Comparison of ENCODE assay signal across 14 cellular contexts in genomic region chr16:35208001-35208935, GRCh38.
DNase-seq lines count a peak whose midpoint lies in the region; ATAC-seq and TF ChIP-seq lines count a peak whose summit lies in the region.
"Had no signal": no experiment of that assay in that cellular context is flagged by ENCODE, and none has a peak within 500 bp of the region (broad histone marks: within the 10 kb centered on the region; RNA-seq: fewer than 3 reads in every experiment).

No MANE protein-coding gene starts in this region.

- peaks cover 0 to 1% (median 0%) of the 10 kb centered on the region in 3 donors for H3K27me3 Mint-ChIP-seq in CD14-positive monocyte (ENCODE audit: low read depth in 3 of 3)
- H3K27me3 Mint-ChIP-seq: CD4-positive, alpha-beta T cell had no signal

- peaks cover 13 to 38% (median 27%) of the 10 kb centered on the region in 7 donors for H3K9me3 Mint-ChIP-seq in CD14-positive monocyte

- ATAC-seq in left ventricle myocardium superior: no peak
- ATAC-seq in omental fat pad (ENCODE audit: low FRiP score): peak; percentile 48
- ATAC-seq in HG03139 (IDR thresholded peaks at IDR 0.05; ENCODE audit: unreplicated experiment): no peak
- ATAC-seq: HepG2 had no signal

- intact Hi-C loops in left ventricle myocardium inferior (cut with micrococcal nuclease): no loop called here
- intact Hi-C loops in left ventricle myocardium superior (cut with micrococcal nuclease): no loop called here
- intact Hi-C loops in CD14-positive monocyte (cut with micrococcal nuclease): no loop called here

- H3K27me3 ChIP-seq in left ventricle myocardium inferior (ENCODE audit: low read depth): peaks cover 29% of the 10 kb centered on the region
- H3K27me3 ChIP-seq: Peyer's patch had no signal

- no peaks in the 10 kb centered on the region for H3K36me3 ChIP-seq in left ventricle myocardium inferior
- H3K36me3 ChIP-seq: Peyer's patch had no signal

- H3K4me3 Mint-ChIP-seq in CD14-positive monocyte: no peak overlapping the region
- H3K4me3 Mint-ChIP-seq: CD4-positive, alpha-beta T cell had no signal

- H3K4me3 ChIP-seq in left ventricle myocardium inferior: peak overlapping the region; percentile 12
- H3K4me3 ChIP-seq: Peyer's patch had no signal

- no peaks in the 10 kb centered on the region for H3K36me3 Mint-ChIP-seq in CD14-positive monocyte

- no peaks in the 10 kb centered on the region for H3K4me1 ChIP-seq in left ventricle myocardium inferior
- H3K4me1 ChIP-seq: Peyer's patch had no signal

- no peak for DNase-seq in left ventricle myocardium inferior
- no peak for DNase-seq in left ventricle myocardium superior
- DNase-seq in SHP77 treated with DMSO at 0.1 percent for 48 hours (lab: John Stamatoyannopoulos, UW): peak; percentile 49
- no peak for DNase-seq in omental fat pad (ENCODE audit: low spot score)
- no peak for DNase-seq in central memory CD4-positive, alpha-beta T cell
- no peak for DNase-seq in CD14-positive monocyte (ENCODE audit: low spot score)
- DNase-seq in stimulated activated CD4-positive, alpha-beta T cell treated with anti-CD3 and anti-CD28 coated beads, Interleukin-4, amount 100 ng/mL, for 4 hours: no peak
- DNase-seq: AML-193; CD4-positive, alpha-beta T cell; NCI-H2081; NCI-H226; Peyer's patch had no signal

- no peak for TF ChIP-seq CTCF in left ventricle myocardium inferior (IDR thresholded peaks at IDR 0.05; ENCODE audit: borderline replicate concordance)
- TF ChIP-seq CTCF in omental fat pad (IDR thresholded peaks at IDR 0.05): no peak
- no peak for TF ChIP-seq CTCF in CD14-positive monocyte (IDR thresholded peaks at IDR 0.05)

- no peaks in the 10 kb centered on the region for H3K9me3 ChIP-seq in left ventricle myocardium inferior (replicated peaks)

- H3K27ac Mint-ChIP-seq in CD14-positive monocyte: no peak overlapping the region
- H3K27ac Mint-ChIP-seq: CD4-positive, alpha-beta T cell had no signal

- H3K27ac ChIP-seq in left ventricle myocardium inferior (replicated peaks): no peak overlapping the region
- H3K27ac ChIP-seq: Peyer's patch had no signal

- no peaks in the 10 kb centered on the region for H3K4me1 Mint-ChIP-seq in CD14-positive monocyte
